17 cellular contexts compared by ENCODE assay signal in the genomic region with DNA sequence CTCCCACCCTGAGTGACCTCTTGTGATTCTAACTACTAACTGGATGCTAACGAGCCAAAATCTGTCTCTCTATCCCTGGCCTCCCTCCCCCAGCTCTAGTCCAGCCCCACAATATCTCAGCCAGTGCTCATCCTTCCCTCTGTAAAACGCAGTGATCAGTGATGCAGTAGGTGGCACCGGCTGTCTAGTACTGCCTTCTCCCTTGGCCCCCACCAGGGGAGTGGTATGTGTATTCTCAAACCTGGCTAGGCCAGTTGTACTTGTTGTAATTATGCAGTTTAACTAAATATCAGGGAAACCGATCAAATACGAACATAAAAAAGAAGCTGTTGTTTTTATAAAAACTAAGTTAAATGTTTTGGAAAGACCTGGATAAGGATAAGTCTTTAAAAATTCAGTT.
A peak's percentile ranks its signal among the peaks of the same experiment; 100 is the strongest.
DNase-seq lines count a peak whose midpoint lies in the region; ATAC-seq and TF ChIP-seq lines count a peak whose summit lies in the region.
"Had no signal": no experiment of that assay in that cellular context is flagged by ENCODE, and none has a peak within 500 bp of the region (broad histone marks: within the 10 kb centered on the region; RNA-seq: fewer than 3 reads in every experiment).

No MANE protein-coding gene starts in this region.

- no peak for TF ChIP-seq EP300 in sigmoid colon (IDR thresholded peaks at IDR 0.05)

- no peak for DNase-seq in stimulated activated naive CD8-positive, alpha-beta T cell treated with anti-CD3 and anti-CD28 coated beads, Interleukin-15, amount 100 ng/mL, for 72 hours
- DNase-seq in stimulated activated naive CD8-positive, alpha-beta T cell treated with anti-CD3 and anti-CD28 coated beads, Interleukin-15, Interleukin-2, amounts not matched to agents 100 U/mL and 50 U/mL, for 24 hours = no peak
- DNase-seq in nephron progenitor cell = no peak
- peak; percentile 20 for DNase-seq in sigmoid colon
- DNase-seq in T-helper 2 cell treated with Interferon-gamma antibody and Interleukin-4, amounts not matched to agents 5 μg/mL and 100 μg/mL, for 36 hours (ENCODE audit: low spot score) = no peak
- no peak for DNase-seq in COLO829 (ENCODE audit: low spot score)
- DNase-seq in NCI-H2171 (lab: John Stamatoyannopoulos, UW) = no peak
- DNase-seq in OCI-M2 (lab: John Stamatoyannopoulos, UW; ENCODE audit: unreplicated experiment) = no peak
- DNase-seq: Calu3; CD8-positive, alpha-beta memory T cell; DMS 273 treated with DMSO at 0.1 percent for 48 hours; GM23248 had no signal

- H3K36me3 ChIP-seq in sigmoid colon = peaks cover 3 to 60% (median 15%) of the 10 kb centered on the region in 4 donors

- no peaks in the 10 kb centered on the region for H3K27me3 ChIP-seq in sigmoid colon

- H3K9me3 Mint-ChIP-seq in stimulated activated naive CD8-positive, alpha-beta T cell treated with anti-CD3 and anti-CD28 coated beads, Interleukin-15, amount 100 ng/mL, for 72 hours = no peaks in the 10 kb centered on the region
- H3K9me3 Mint-ChIP-seq in nephron progenitor cell = no peaks in the 10 kb centered on the region
- no peaks in the 10 kb centered on the region for H3K9me3 Mint-ChIP-seq in T-helper 2 cell treated with Interferon-gamma antibody and Interleukin-4, amounts not matched to agents 5 μg/mL and 100 μg/mL, for 36 hours
- H3K9me3 Mint-ChIP-seq: CD14-positive monocyte; CD8-positive, alpha-beta memory T cell had no signal

- H3K27ac ChIP-seq in sigmoid colon = no peak overlapping the region
- H3K27ac ChIP-seq: 22Rv1, GM23248, HL-60 had no signal

- no peaks in the 10 kb centered on the region for H3K9me3 ChIP-seq in sigmoid colon

- H3K27me3 Mint-ChIP-seq in stimulated activated naive CD8-positive, alpha-beta T cell treated with anti-CD3 and anti-CD28 coated beads, Interleukin-15, amount 100 ng/mL, for 72 hours = no peaks in the 10 kb centered on the region
- peaks cover 4% of the 10 kb centered on the region for H3K27me3 Mint-ChIP-seq in nephron progenitor cell (ENCODE audit: low read depth, poor library complexity)
- no peaks in the 10 kb centered on the region for H3K27me3 Mint-ChIP-seq in T-helper 2 cell treated with Interferon-gamma antibody and Interleukin-4, amounts not matched to agents 5 μg/mL and 100 μg/mL, for 36 hours (ENCODE audit: low read depth)
- H3K27me3 Mint-ChIP-seq: CD8-positive, alpha-beta memory T cell had no signal

- no peak overlapping the region for H3K4me3 Mint-ChIP-seq in stimulated activated naive CD8-positive, alpha-beta T cell treated with anti-CD3 and anti-CD28 coated beads, Interleukin-15, amount 100 ng/mL, for 72 hours
- no peak overlapping the region for H3K4me3 Mint-ChIP-seq in nephron progenitor cell
- H3K4me3 Mint-ChIP-seq in T-helper 2 cell treated with Interferon-gamma antibody and Interleukin-4, amounts not matched to agents 5 μg/mL and 100 μg/mL, for 36 hours = no peak overlapping the region
- H3K4me3 Mint-ChIP-seq: CD14-positive monocyte; CD8-positive, alpha-beta memory T cell had no signal

- H3K27ac Mint-ChIP-seq in stimulated activated naive CD8-positive, alpha-beta T cell treated with anti-CD3 and anti-CD28 coated beads, Interleukin-15, amount 100 ng/mL, for 72 hours = peak overlapping the region; percentile 0 to 11
- H3K27ac Mint-ChIP-seq in nephron progenitor cell = peak overlapping the region; percentile 21
- H3K27ac Mint-ChIP-seq in T-helper 2 cell treated with Interferon-gamma antibody and Interleukin-4, amounts not matched to agents 5 μg/mL and 100 μg/mL, for 36 hours = no peak overlapping the region

- peaks cover 34% of the 10 kb centered on the region for H3K36me3 Mint-ChIP-seq in nephron progenitor cell (ENCODE audit: low read depth)
- peaks cover 4% of the 10 kb centered on the region for H3K36me3 Mint-ChIP-seq in T-helper 2 cell treated with Interferon-gamma antibody and Interleukin-4, amounts not matched to agents 5 μg/mL and 100 μg/mL, for 36 hours (ENCODE audit: low read depth)

- no peaks in the 10 kb centered on the region for H3K4me1 Mint-ChIP-seq in stimulated activated naive CD8-positive, alpha-beta T cell treated with anti-CD3 and anti-CD28 coated beads, Interleukin-15, amount 100 ng/mL, for 72 hours
- H3K4me1 Mint-ChIP-seq in nephron progenitor cell = peaks cover 23% of the 10 kb centered on the region
- H3K4me1 Mint-ChIP-seq in T-helper 2 cell treated with Interferon-gamma antibody and Interleukin-4, amounts not matched to agents 5 μg/mL and 100 μg/mL, for 36 hours (ENCODE audit: low read depth) = no peaks in the 10 kb centered on the region
- H3K4me1 Mint-ChIP-seq: CD14-positive monocyte; CD8-positive, alpha-beta memory T cell had no signal

- 88 to 89% methylated on average over 5 of the region's 5 CpGs for WGBS in sigmoid colon, 2 donors

- ATAC-seq in stimulated activated naive CD8-positive, alpha-beta T cell treated with anti-CD3 and anti-CD28 coated beads, Interleukin-15, amount 100 ng/mL, for 72 hours = no peak
- ATAC-seq in stimulated activated naive CD8-positive, alpha-beta T cell treated with anti-CD3 and anti-CD28 coated beads, Interleukin-15, Interleukin-2, amounts not matched to agents 100 U/mL and 50 U/mL, for 24 hours = no peak
- ATAC-seq: GM12878, HCT116 had no signal

- no peak for TF ChIP-seq CTCF in nephron progenitor cell (IDR thresholded peaks at IDR 0.05)
- TF ChIP-seq CTCF in sigmoid colon (IDR thresholded peaks at IDR 0.05) = no peak

- intact Hi-C loops in sigmoid colon (cut with DNase I) = no loop called here

- TF ChIP-seq POLR2A in sigmoid colon (IDR thresholded peaks at IDR 0.05) = no peak

- no peak overlapping the region for H3K4me3 ChIP-seq in sigmoid colon
- H3K4me3 ChIP-seq: GM12878, GM23248 had no signal

- H3K4me1 ChIP-seq in sigmoid colon = no peaks in the 10 kb centered on the region
